8 cellular contexts compared by ENCODE assay signal in the genomic region with DNA sequence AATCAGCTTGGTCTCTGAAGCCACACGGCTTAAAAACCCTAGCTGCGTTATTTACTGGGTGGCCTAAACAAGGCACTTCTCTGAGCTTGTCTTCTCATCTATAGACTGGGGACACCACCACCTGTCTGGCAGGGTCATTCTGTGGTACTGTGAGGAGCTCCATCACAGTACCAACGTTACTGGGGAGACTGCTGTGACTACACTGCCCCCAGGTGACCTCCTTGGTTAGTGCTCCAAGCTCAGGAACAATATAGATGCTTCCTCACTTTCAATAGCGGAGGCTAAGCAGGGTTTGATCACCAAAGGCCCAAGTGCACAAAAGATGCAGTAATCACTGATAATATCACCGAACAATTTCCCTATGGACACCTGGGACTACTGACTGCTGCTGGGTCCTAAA. TPM values are rescaled to one million over a fixed set of nuclear protein-coding genes. Genes with fewer than 3 reads are reported as not detected.
A peak's percentile ranks its signal among the peaks of the same experiment; 100 is the strongest.
DNase-seq lines count a peak whose midpoint lies in the region; ATAC-seq and TF ChIP-seq lines count a peak whose summit lies in the region.

No MANE protein-coding gene starts in this region.

- TF ChIP-seq CTCF in Calu3 (IDR thresholded peaks at IDR 0.05; ENCODE audit: unreplicated experiment): peak; percentile 30

- intact Hi-C loops in Calu3 (cut with micrococcal nuclease; ENCODE audit: unreplicated experiment): loop anchor here (1.0 kb wide), 2 partner anchors 56 to 112 kb away; no protein-coding TSS in a partner anchor
- intact Hi-C loops in activated CD4-positive, alpha-beta T cell treated with anti-CD3 and anti-CD28 coated beads, Interleukin-2, amount 10 ng/mL, durations not matched to agents 24 days and 14 days (cut with micrococcal nuclease): loop anchor here (1.0 kb wide), 2 partner anchors 56 to 112 kb away; no protein-coding TSS in a partner anchor

- DNase-seq in Calu3: peak; percentile 47
- peak; percentile 74 for DNase-seq in NCI-H2029 (lab: John Stamatoyannopoulos, UW)
- peak; percentile 82 for DNase-seq in activated CD4-positive, alpha-beta T cell treated with anti-CD3 and anti-CD28 coated beads, Interleukin-2, amount 10 ng/mL, durations not matched to agents 24 days and 14 days
- peak; percentile 47 for DNase-seq in globus pallidus (ENCODE audit: low spot score)
- peak; percentile 28 for DNase-seq in renal cortical epithelial cell (ENCODE audit: low read depth)

- no TSS peak for BruUV-seq in Calu3 (replicated peaks; lab: Mats Ljungman, UMichigan)

- no peaks in the 10 kb centered on the region for H3K9me3 Mint-ChIP-seq in Calu3 (ENCODE audit: low read depth, unreplicated experiment)
- H3K9me3 Mint-ChIP-seq in activated CD4-positive, alpha-beta T cell treated with anti-CD3 and anti-CD28 coated beads, Interleukin-2, amount 10 ng/mL, durations not matched to agents 24 days and 14 days: no peaks in the 10 kb centered on the region

- H3K27me3 Mint-ChIP-seq in Calu3 (ENCODE audit: unreplicated experiment): no peaks in the 10 kb centered on the region
- H3K27me3 Mint-ChIP-seq in activated CD4-positive, alpha-beta T cell treated with anti-CD3 and anti-CD28 coated beads, Interleukin-2, amount 10 ng/mL, durations not matched to agents 24 days and 14 days: no peaks in the 10 kb centered on the region

- H3K36me3 Mint-ChIP-seq in Calu3 (ENCODE audit: insufficient read depth, unreplicated experiment): peaks cover 6% of the 10 kb centered on the region
- H3K36me3 Mint-ChIP-seq in activated CD4-positive, alpha-beta T cell treated with anti-CD3 and anti-CD28 coated beads, Interleukin-2, amount 10 ng/mL, durations not matched to agents 24 days and 14 days (ENCODE audit: low read depth): peaks cover 47% of the 10 kb centered on the region

- no peak overlapping the region for H3K4me3 Mint-ChIP-seq in Calu3 (ENCODE audit: low read depth, unreplicated experiment)
- H3K4me3 Mint-ChIP-seq in activated CD4-positive, alpha-beta T cell treated with anti-CD3 and anti-CD28 coated beads, Interleukin-2, amount 10 ng/mL, durations not matched to agents 24 days and 14 days: no peak overlapping the region

- no peaks in the 10 kb centered on the region for H3K4me1 Mint-ChIP-seq in Calu3 (ENCODE audit: low read depth, unreplicated experiment)
- peaks cover 5% of the 10 kb centered on the region for H3K4me1 Mint-ChIP-seq in activated CD4-positive, alpha-beta T cell treated with anti-CD3 and anti-CD28 coated beads, Interleukin-2, amount 10 ng/mL, durations not matched to agents 24 days and 14 days

- CTCF ChIA-PET in Calu3 (lab: Charles Lee): interaction anchor here (0.7 to 1.8 kb wide), 11 partner anchors 12 to 542 kb away, joined by 3 to 54 read pairs (median 4); a partner anchor contains a TSS

- ATAC-seq in GM21447 (IDR thresholded peaks at IDR 0.05; ENCODE audit: unreplicated experiment) (peak; percentile 66), GM19397 (IDR thresholded peaks at IDR 0.05; ENCODE audit: unreplicated experiment) (no peak), GM18502 (IDR thresholded peaks at IDR 0.05; ENCODE audit: poor library complexity, unreplicated experiment) (no peak)

- no peak overlapping the region for H3K27ac Mint-ChIP-seq in Calu3 (ENCODE audit: unreplicated experiment)
- no peak overlapping the region for H3K27ac Mint-ChIP-seq in activated CD4-positive, alpha-beta T cell treated with anti-CD3 and anti-CD28 coated beads, Interleukin-2, amount 10 ng/mL, durations not matched to agents 24 days and 14 days

RNA-seq across cellular contexts. Expression of a gene that starts 18.9 kb away (rescaled TPM):
- total RNA-seq in Calu3 (2022) (128 and 129 TPM in 2 replicates), renal cortical epithelial cell (32.6 and 49.8 TPM in 2 replicates)
- total RNA-seq in activated CD4-positive, alpha-beta T cell treated with anti-CD3 and anti-CD28 coated beads, Interleukin-2, amount 10 ng/mL, durations not matched to agents 24 days and 14 days: 219 TPM in 2 replicates

RNA-seq across cellular contexts. Expression of a gene that starts 20.2 kb away (rescaled TPM):
- total RNA-seq in Calu3 (2022): not detected in 2 replicates
- not detected in 2 replicates for total RNA-seq in activated CD4-positive, alpha-beta T cell treated with anti-CD3 and anti-CD28 coated beads, Interleukin-2, amount 10 ng/mL, durations not matched to agents 24 days and 14 days
- total RNA-seq in renal cortical epithelial cell: not detected in 2 replicates

RNA-seq across cellular contexts. Expression of a gene that starts 26.4 kb away (rescaled TPM):
- total RNA-seq in Calu3 (2022): 71.2 and 78.1 TPM in 2 replicates
- 144 and 147 TPM in 2 replicates for total RNA-seq in activated CD4-positive, alpha-beta T cell treated with anti-CD3 and anti-CD28 coated beads, Interleukin-2, amount 10 ng/mL, durations not matched to agents 24 days and 14 days
- total RNA-seq in renal cortical epithelial cell: 18.6 and 37.7 TPM in 2 replicates

RNA-seq across cellular contexts. Expression of a gene that starts 31.8 kb away (rescaled TPM):
- total RNA-seq in Calu3 (2022): 0.29 and 0.31 TPM in 2 replicates
- total RNA-seq in activated CD4-positive, alpha-beta T cell treated with anti-CD3 and anti-CD28 coated beads, Interleukin-2, amount 10 ng/mL, durations not matched to agents 24 days and 14 days: 0.14 and 0.19 TPM in 2 replicates
- total RNA-seq in renal cortical epithelial cell: not detected in 2 replicates

RNA-seq across cellular contexts. Expression of a gene that starts 36.7 kb away (rescaled TPM):
- 105 and 116 TPM in 2 replicates for total RNA-seq in Calu3 (2022)
- 2.3 and 3.5 TPM in 2 replicates for total RNA-seq in activated CD4-positive, alpha-beta T cell treated with anti-CD3 and anti-CD28 coated beads, Interleukin-2, amount 10 ng/mL, durations not matched to agents 24 days and 14 days
- total RNA-seq in renal cortical epithelial cell: 137 and 213 TPM in 2 replicates

Comparison
In these comparisons a context has a peak if more than half of its experiments do, and no peak if none do; other contexts are left out.
1. DNase-seq: peak in every context shown above with its lines; median percentile 82 in activated CD4-positive, alpha-beta T cell treated with anti-CD3 and anti-CD28 coated beads, Interleukin-2, amount 10 ng/mL, durations not matched to agents 24 days and 14 days; 74 in NCI-H2029; 47 in Calu3; 47 in globus pallidus; 28 in renal cortical epithelial cell.